10 cellular contexts compared by ENCODE assay signal in genomic region chr4:8419222-8420041, GRCh38. TPM values are rescaled to one million over a fixed set of nuclear protein-coding genes. Genes with fewer than 3 reads are reported as not detected.
A peak's percentile ranks its signal among the peaks of the same experiment; 100 is the strongest.
DNase-seq lines count a peak whose midpoint lies in the region; ATAC-seq, FAIRE-seq and TF ChIP-seq lines count a peak whose summit lies in the region.
"Had no signal": no experiment of that assay in that cellular context is flagged by ENCODE, and none has a peak within 500 bp of the region (broad histone marks: within the 10 kb centered on the region; RNA-seq: fewer than 3 reads in every experiment).

No MANE protein-coding gene starts in this region.

- no peak for DNase-seq in GM18507 (ENCODE audit: extremely low spot score, insufficient read length, low read depth)
- DNase-seq in activated CD4-positive, alpha-beta T cell treated with anti-CD3 and anti-CD28 coated beads, Interleukin-2, amount 10 ng/mL, durations not matched to agents 24 days and 14 days: peak; percentile 72
- DNase-seq in kidney tubule cell (ENCODE audit: low spot score): peak; percentile 75
- no peak for DNase-seq in uterus
- DNase-seq in amniotic stem cell (lab: John Stamatoyannopoulos, UW): no peak
- DNase-seq in brain microvascular endothelial cell: no peak
- DNase-seq in NAMALWA (ENCODE audit: low spot score): no peak

- no peak overlapping the region for H3K4me3 ChIP-seq in uterus
- no peak overlapping the region for H3K4me3 ChIP-seq in brain microvascular endothelial cell (ENCODE audit: low read depth, low read length)

- no peaks in the 10 kb centered on the region for H3K9me3 ChIP-seq in uterus

- ATAC-seq in HG02610 (IDR thresholded peaks at IDR 0.05; ENCODE audit: unreplicated experiment): peak; percentile 93

- TF ChIP-seq POLR2A in uterus (IDR thresholded peaks at IDR 0.05): no peak

- in situ Hi-C loops in brain microvascular endothelial cell (cut with HindIII; ENCODE audit: low pct_ligation_motif_present, low sequenced_read_pairs): loop anchor here (25.0 kb wide), 1 partner anchor 157 kb away; the partner anchor contains the start of gene HTRA3

- peaks cover 16% of the 10 kb centered on the region for H3K36me3 Mint-ChIP-seq in activated CD4-positive, alpha-beta T cell treated with anti-CD3 and anti-CD28 coated beads, Interleukin-2, amount 10 ng/mL, durations not matched to agents 24 days and 14 days (ENCODE audit: low read depth)

- TF ChIP-seq CTCF in uterus (IDR thresholded peaks at IDR 0.05) (no peak), brain microvascular endothelial cell (IDR thresholded peaks at IDR 0.05; ENCODE audit: low read depth, low read length, missing control alignments) (no peak)

- no peaks in the 10 kb centered on the region for H3K9me3 Mint-ChIP-seq in activated CD4-positive, alpha-beta T cell treated with anti-CD3 and anti-CD28 coated beads, Interleukin-2, amount 10 ng/mL, durations not matched to agents 24 days and 14 days

- H3K27ac Mint-ChIP-seq in activated CD4-positive, alpha-beta T cell treated with anti-CD3 and anti-CD28 coated beads, Interleukin-2, amount 10 ng/mL, durations not matched to agents 24 days and 14 days: peak overlapping the region; percentile 89

- peak overlapping the region; percentile 32 for H3K4me3 Mint-ChIP-seq in activated CD4-positive, alpha-beta T cell treated with anti-CD3 and anti-CD28 coated beads, Interleukin-2, amount 10 ng/mL, durations not matched to agents 24 days and 14 days

- no peaks in the 10 kb centered on the region for H3K27me3 Mint-ChIP-seq in activated CD4-positive, alpha-beta T cell treated with anti-CD3 and anti-CD28 coated beads, Interleukin-2, amount 10 ng/mL, durations not matched to agents 24 days and 14 days

- H3K27ac ChIP-seq in uterus (no peak overlapping the region), brain microvascular endothelial cell (no peak overlapping the region)
- H3K27ac ChIP-seq: HL-60 had no signal

- H3K4me1 Mint-ChIP-seq in activated CD4-positive, alpha-beta T cell treated with anti-CD3 and anti-CD28 coated beads, Interleukin-2, amount 10 ng/mL, durations not matched to agents 24 days and 14 days: peaks cover 16% of the 10 kb centered on the region

- H3K27me3 ChIP-seq in uterus (no peaks in the 10 kb centered on the region), brain microvascular endothelial cell (replicated peaks) (no peaks in the 10 kb centered on the region)

- peak; percentile 84 for FAIRE-seq in GM18507 (lab: Jason Lieb, UNC)
- FAIRE-seq: colon had no signal

- intact Hi-C loops in activated CD4-positive, alpha-beta T cell treated with anti-CD3 and anti-CD28 coated beads, Interleukin-2, amount 10 ng/mL, durations not matched to agents 24 days and 14 days (cut with micrococcal nuclease): loop anchor here (1.0 kb wide), 2 partner anchors 9 to 191 kb away; no protein-coding TSS in a partner anchor
- intact Hi-C loops in uterus (cut with DNase I; ENCODE audit: low total_unique reads): no loop called here

- H3K36me3 ChIP-seq in uterus: no peaks in the 10 kb centered on the region
- peaks cover 10% of the 10 kb centered on the region for H3K36me3 ChIP-seq in brain microvascular endothelial cell (replicated peaks)

- H3K4me1 ChIP-seq in uterus: no peaks in the 10 kb centered on the region

RNA-seq across cellular contexts. Expression of gene ACOX3, which starts 21.1 kb away (rescaled TPM):
- total RNA-seq in activated CD4-positive, alpha-beta T cell treated with anti-CD3 and anti-CD28 coated beads, Interleukin-2, amount 10 ng/mL, durations not matched to agents 24 days and 14 days: 20.5 and 23.0 TPM in 2 replicates
- total RNA-seq in uterus: 10 to 100 TPM; 17.9 to 31.1 (median 22.5) TPM

RNA-seq across cellular contexts. Expression of gene TRMT44, which starts 21.1 kb away (rescaled TPM):
- 35.7 and 38.5 TPM in 2 replicates for total RNA-seq in activated CD4-positive, alpha-beta T cell treated with anti-CD3 and anti-CD28 coated beads, Interleukin-2, amount 10 ng/mL, durations not matched to agents 24 days and 14 days
- 10 to 100 TPM in 3 of 4 donors, 1 to 10 TPM in 1; 3.3 to 38.8 (median 32.3) TPM for total RNA-seq in uterus

Comparison
In these comparisons a context has a peak if more than half of its experiments do, and no peak if none do; other contexts are left out.
1. DNase-seq: peak in activated CD4-positive, alpha-beta T cell treated with anti-CD3 and anti-CD28 coated beads, Interleukin-2, amount 10 ng/mL, durations not matched to agents 24 days and 14 days (single experiment) and kidney tubule cell (single experiment); none in GM18507 (single experiment), uterus (0 of 2), amniotic stem cell (single experiment), brain microvascular endothelial cell (single experiment) and NAMALWA (single experiment).